Comparison of ENCODE assay signal across 8 cellular contexts in the genomic region with DNA sequence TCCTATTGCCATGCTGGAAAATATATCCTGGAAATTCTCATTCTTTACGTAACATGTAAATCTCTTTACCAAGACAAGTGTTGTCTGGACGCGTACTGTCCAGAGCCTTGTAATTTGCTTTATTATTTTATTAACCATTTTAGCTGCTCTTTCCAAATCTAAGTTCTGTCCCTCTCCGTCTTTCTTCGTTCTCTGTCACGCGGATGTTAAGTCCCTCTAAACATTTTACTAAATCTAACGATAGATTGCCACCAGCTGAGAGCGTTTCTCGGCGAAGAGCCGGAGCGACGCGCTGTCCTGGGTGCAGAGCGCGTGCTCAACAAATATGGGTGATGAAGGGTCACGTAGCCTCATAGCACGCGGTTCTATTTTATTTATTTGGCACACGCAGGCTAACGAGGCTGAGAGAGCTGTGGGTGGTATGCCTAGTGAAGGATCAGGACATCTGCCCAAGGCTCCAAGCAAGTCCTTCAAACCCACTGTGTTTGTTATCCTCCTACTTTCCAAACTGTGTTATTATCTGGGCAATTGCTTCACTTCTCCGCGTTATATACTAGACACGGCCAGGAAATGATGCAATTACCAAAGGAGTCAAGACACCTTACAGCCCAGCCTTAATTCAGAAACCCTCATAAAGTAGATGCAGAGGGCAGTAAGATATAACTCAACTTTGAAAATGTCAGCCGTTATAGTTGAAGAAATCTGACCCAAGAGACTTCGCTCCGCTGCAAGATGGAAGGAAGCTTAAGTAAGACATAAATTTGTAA. TPM values are rescaled to one million over a fixed set of nuclear protein-coding genes. Genes with fewer than 3 reads are reported as not detected.
DNase-seq lines count a peak whose midpoint lies in the region; ATAC-seq and TF ChIP-seq lines count a peak whose summit lies in the region.

No MANE protein-coding gene starts in this region.

- TF ChIP-seq CTCF in VCaP (conservative IDR thresholded peaks at IDR 0.05), result no peak

- DNase-seq in AG08396 (ENCODE audit: low spot score) (peak; percentile 59), NCI-H2171 (lab: John Stamatoyannopoulos, UW) (peak; percentile 52), cerebellum (ENCODE audit: low spot score) (peak; percentile 59), left kidney (ENCODE audit: low read depth, low spot score) (peak; percentile 76)
- DNase-seq in stimulated activated CD4-positive, alpha-beta T cell treated with anti-CD3 and anti-CD28 coated beads, Interleukin-4, amount 100 ng/mL, for 4 hours, result peak; percentile 47 to 55

- H3K27ac ChIP-seq in VCaP, result peak overlapping the region; percentile 92

- ATAC-seq in GM18867 (IDR thresholded peaks at IDR 0.05; ENCODE audit: unreplicated experiment), result peak; percentile 74
- peak; percentile 72 for ATAC-seq in HG03064 (IDR thresholded peaks at IDR 0.05; ENCODE audit: low read depth, unreplicated experiment)

RNA-seq across cellular contexts. Expression of a gene that starts 10.0 kb away (rescaled TPM):
- total RNA-seq in cerebellum, result 28.8 TPM

RNA-seq across cellular contexts. Expression of a gene that starts 31.3 kb away (rescaled TPM):
- 9.5 TPM for total RNA-seq in cerebellum

Comparison
In these comparisons a context has a peak if more than half of its experiments do, and no peak if none do; other contexts are left out.
1. Peak in every context shown above with its lines: DNase-seq, ATAC-seq and H3K27ac ChIP-seq.